2 cellular contexts compared by ENCODE assay signal in genomic region chr4:39922389-39922788, GRCh38.
TF ChIP-seq lines count a peak whose summit lies in the region.

No MANE protein-coding gene starts in this region.

TF ChIP-seq in GM23338, 12 proteins besides CTCF, POLR2A, EP300 and RAD21 (continued from another document):
- no peak for TF ChIP-seq ZNF462 (CRISPR knock-in tag; IDR thresholded peaks at IDR 0.05)
- no peak for TF ChIP-seq EZH2phosphoT487 (IDR thresholded peaks at IDR 0.05; ENCODE audit: unreplicated experiment)
- TF ChIP-seq, protein P1, sequence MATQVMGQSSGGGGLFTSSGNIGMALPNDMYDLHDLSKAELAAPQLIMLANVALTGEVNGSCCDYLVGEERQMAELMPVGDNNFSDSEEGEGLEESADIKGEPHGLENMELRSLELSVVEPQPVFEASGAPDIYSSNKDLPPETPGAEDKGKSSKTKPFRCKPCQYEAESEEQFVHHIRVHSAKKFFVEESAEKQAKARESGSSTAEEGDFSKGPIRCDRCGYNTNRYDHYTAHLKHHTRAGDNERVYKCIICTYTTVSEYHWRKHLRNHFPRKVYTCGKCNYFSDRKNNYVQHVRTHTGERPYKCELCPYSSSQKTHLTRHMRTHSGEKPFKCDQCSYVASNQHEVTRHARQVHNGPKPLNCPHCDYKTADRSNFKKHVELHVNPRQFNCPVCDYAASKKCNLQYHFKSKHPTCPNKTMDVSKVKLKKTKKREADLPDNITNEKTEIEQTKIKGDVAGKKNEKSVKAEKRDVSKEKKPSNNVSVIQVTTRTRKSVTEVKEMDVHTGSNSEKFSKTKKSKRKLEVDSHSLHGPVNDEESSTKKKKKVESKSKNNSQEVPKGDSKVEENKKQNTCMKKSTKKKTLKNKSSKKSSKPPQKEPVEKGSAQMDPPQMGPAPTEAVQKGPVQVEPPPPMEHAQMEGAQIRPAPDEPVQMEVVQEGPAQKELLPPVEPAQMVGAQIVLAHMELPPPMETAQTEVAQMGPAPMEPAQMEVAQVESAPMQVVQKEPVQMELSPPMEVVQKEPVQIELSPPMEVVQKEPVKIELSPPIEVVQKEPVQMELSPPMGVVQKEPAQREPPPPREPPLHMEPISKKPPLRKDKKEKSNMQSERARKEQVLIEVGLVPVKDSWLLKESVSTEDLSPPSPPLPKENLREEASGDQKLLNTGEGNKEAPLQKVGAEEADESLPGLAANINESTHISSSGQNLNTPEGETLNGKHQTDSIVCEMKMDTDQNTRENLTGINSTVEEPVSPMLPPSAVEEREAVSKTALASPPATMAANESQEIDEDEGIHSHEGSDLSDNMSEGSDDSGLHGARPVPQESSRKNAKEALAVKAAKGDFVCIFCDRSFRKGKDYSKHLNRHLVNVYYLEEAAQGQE (IDR thresholded peaks at IDR 0.05; ENCODE audit: unreplicated experiment): no peak

TF ChIP-seq in SK-N-SH, 30 proteins besides CTCF, POLR2A, EP300 and RAD21 (continued from another document):
- TF ChIP-seq, protein P2, sequence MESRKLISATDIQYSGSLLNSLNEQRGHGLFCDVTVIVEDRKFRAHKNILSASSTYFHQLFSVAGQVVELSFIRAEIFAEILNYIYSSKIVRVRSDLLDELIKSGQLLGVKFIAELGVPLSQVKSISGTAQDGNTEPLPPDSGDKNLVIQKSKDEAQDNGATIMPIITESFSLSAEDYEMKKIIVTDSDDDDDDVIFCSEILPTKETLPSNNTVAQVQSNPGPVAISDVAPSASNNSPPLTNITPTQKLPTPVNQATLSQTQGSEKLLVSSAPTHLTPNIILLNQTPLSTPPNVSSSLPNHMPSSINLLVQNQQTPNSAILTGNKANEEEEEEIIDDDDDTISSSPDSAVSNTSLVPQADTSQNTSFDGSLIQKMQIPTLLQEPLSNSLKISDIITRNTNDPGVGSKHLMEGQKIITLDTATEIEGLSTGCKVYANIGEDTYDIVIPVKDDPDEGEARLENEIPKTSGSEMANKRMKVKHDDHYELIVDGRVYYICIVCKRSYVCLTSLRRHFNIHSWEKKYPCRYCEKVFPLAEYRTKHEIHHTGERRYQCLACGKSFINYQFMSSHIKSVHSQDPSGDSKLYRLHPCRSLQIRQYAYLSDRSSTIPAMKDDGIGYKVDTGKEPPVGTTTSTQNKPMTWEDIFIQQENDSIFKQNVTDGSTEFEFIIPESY (IDR thresholded peaks at IDR 0.05; ENCODE audit: borderline replicate concordance, low read depth): no peak
- no peak for TF ChIP-seq CHD2 (IDR thresholded peaks at IDR 0.05; ENCODE audit: low read length, partially characterized antibody)
- no peak for TF ChIP-seq SIN3A (IDR thresholded peaks at IDR 0.05; ENCODE audit: borderline replicate concordance, low read depth, low read length)
- TF ChIP-seq, protein P1 (IDR thresholded peaks at IDR 0.05; ENCODE audit: low read depth, low read length): no peak
- TF ChIP-seq ELF1 (IDR thresholded peaks at IDR 0.05): no peak
- no peak for TF ChIP-seq NFIC (IDR thresholded peaks at IDR 0.05; ENCODE audit: borderline replicate concordance)
- no peak for TF ChIP-seq MEF2A (IDR thresholded peaks at IDR 0.05; ENCODE audit: borderline replicate concordance, low read depth)
- TF ChIP-seq NRF1 (IDR thresholded peaks at IDR 0.05; ENCODE audit: low read depth, low read length): no peak
- TF ChIP-seq EZH2phosphoT487 (IDR thresholded peaks at IDR 0.05; ENCODE audit: borderline replicate concordance, low read depth): no peak
TF ChIP-seq in SK-N-SH: peak in this region for 0.
